In genomic region chr19:3606174-3606689, GRCh38 we compare ENCODE assay signal across 7 cellular contexts. TPM values are rescaled to one million over a fixed set of nuclear protein-coding genes. Genes with fewer than 3 reads are reported as not detected.
DNase-seq lines count a peak whose midpoint lies in the region; ATAC-seq lines count a peak whose summit lies in the region.
"Had no signal": no experiment of that assay in that cellular context is flagged by ENCODE, and none has a peak within 500 bp of the region (broad histone marks: within the 10 kb centered on the region; RNA-seq: fewer than 3 reads in every experiment).

No MANE protein-coding gene starts in this region.

- peak; percentile 46 to 49 for ATAC-seq in CD4-positive, CD25-positive, alpha-beta regulatory T cell (ENCODE audit: low read depth in 2 of 2)
- no peak for ATAC-seq in HG03175 (IDR thresholded peaks at IDR 0.05; ENCODE audit: unreplicated experiment)

- WGBS in iPS DF 6.9 (ENCODE audit: insufficient coverage, insufficient read length), result no CpG with 5 or more reads among the region's 35 CpGs

- peaks cover 10% of the 10 kb centered on the region for H3K27me3 Mint-ChIP-seq in CD4-positive, CD25-positive, alpha-beta regulatory T cell

- no peaks in the 10 kb centered on the region for H3K36me3 ChIP-seq in CD4-positive, CD25-positive, alpha-beta regulatory T cell (ENCODE audit: control insufficient read depth, insufficient read depth, low read length)
- peaks cover 3% of the 10 kb centered on the region; the same call in 1 of the 2 replicates for H3K36me3 ChIP-seq in iPS DF 6.9 (ENCODE audit: control insufficient read depth, insufficient read depth, low read length)

- peaks cover 9% of the 10 kb centered on the region for H3K27me3 ChIP-seq in CD4-positive, CD25-positive, alpha-beta regulatory T cell (ENCODE audit: control insufficient read depth, insufficient read depth, low read length)
- H3K27me3 ChIP-seq in iPS DF 6.9 (ENCODE audit: control insufficient read depth, insufficient read depth, low read length), result peaks cover 3% of the 10 kb centered on the region; the same call in 1 of the 2 replicates

- H3K9me3 Mint-ChIP-seq in CD4-positive, CD25-positive, alpha-beta regulatory T cell, result peaks cover 0 to 1% (median 0%) of the 10 kb centered on the region in 7 donors

- peaks cover 4% of the 10 kb centered on the region for H3K36me3 Mint-ChIP-seq in CD4-positive, CD25-positive, alpha-beta regulatory T cell

- H3K27ac Mint-ChIP-seq in CD4-positive, CD25-positive, alpha-beta regulatory T cell, result no peak overlapping the region

- peaks cover 0 to 13% (median 7%) of the 10 kb centered on the region in 4 donors for H3K4me1 Mint-ChIP-seq in CD4-positive, CD25-positive, alpha-beta regulatory T cell

- H3K4me3 ChIP-seq in CD4-positive, CD25-positive, alpha-beta regulatory T cell (ENCODE audit: low read depth, low read length), result no peak overlapping the region
- H3K4me3 ChIP-seq in iPS DF 6.9 (ENCODE audit: low read length), result peak overlapping the region; percentile 39; the same call in 1 of the 2 replicates

- peaks cover 30% of the 10 kb centered on the region for H3K4me1 ChIP-seq in CD4-positive, CD25-positive, alpha-beta regulatory T cell (ENCODE audit: control insufficient read depth, insufficient read depth, low read length, poor library complexity, severe bottlenecking)
- no peaks in the 10 kb centered on the region for H3K4me1 ChIP-seq in iPS DF 6.9 (ENCODE audit: control insufficient read depth, insufficient read depth, low read length)

- no peak overlapping the region for H3K4me3 Mint-ChIP-seq in CD4-positive, CD25-positive, alpha-beta regulatory T cell

- DNase-seq in CD4-positive, CD25-positive, alpha-beta regulatory T cell, result peak in 1 of 3 donors; percentile 51
- DNase-seq in RPMI8226, result peak; percentile 90
- DNase-seq in iPS DF 6.9 (ENCODE audit: low read depth, low spot score), result no peak
- no peak for DNase-seq in OCI-M1 (lab: John Stamatoyannopoulos, UW)
- DNase-seq in NK-92 treated with Interleukin-12 subunit alpha and Interleukin-12 subunit beta, amount 100 ng/mL, for 24 hours (lab: John Stamatoyannopoulos, UW), result no peak

- no peak overlapping the region for H3K27ac ChIP-seq in CD4-positive, CD25-positive, alpha-beta regulatory T cell (ENCODE audit: insufficient read depth, low read length, poor library complexity, severe bottlenecking)
- no peak overlapping the region for H3K27ac ChIP-seq in iPS DF 6.9 (ENCODE audit: low read length)

- no peaks in the 10 kb centered on the region for H3K9me3 ChIP-seq in CD4-positive, CD25-positive, alpha-beta regulatory T cell (ENCODE audit: control insufficient read depth in 2 of 2, low read length in 2 of 2)
- no peaks in the 10 kb centered on the region for H3K9me3 ChIP-seq in iPS DF 6.9 (ENCODE audit: control insufficient read depth, insufficient read depth, low read length)

RNA-seq across cellular contexts. Expression of gene TBXA2R, which starts 0.4 kb away (rescaled TPM):
- 1.7 TPM for total RNA-seq in CD4-positive, CD25-positive, alpha-beta regulatory T cell
- under 1 TPM in 3 of 4 donors, not detected in 1; 0.19 to 0.85 (median 0.61) TPM for polyA plus RNA-seq in CD4-positive, CD25-positive, alpha-beta regulatory T cell

RNA-seq across cellular contexts. Expression of gene CACTIN, which starts 20.4 kb away (rescaled TPM):
- total RNA-seq in CD4-positive, CD25-positive, alpha-beta regulatory T cell, result 32.7 TPM
- polyA plus RNA-seq in CD4-positive, CD25-positive, alpha-beta regulatory T cell, result 10 to 100 TPM in 1 of 4 donors, 1 to 10 TPM in 3; 2.9 to 10.4 (median 8.9) TPM

RNA-seq across cellular contexts. Expression of gene GIPC3, which starts 21.0 kb away (rescaled TPM):
- 0.52 TPM for total RNA-seq in CD4-positive, CD25-positive, alpha-beta regulatory T cell
- under 1 TPM in 1 of 4 donors, not detected in 3; 0.10 TPM for polyA plus RNA-seq in CD4-positive, CD25-positive, alpha-beta regulatory T cell
- total RNA-seq: renal cortical epithelial cell had no signal

RNA-seq across cellular contexts. Expression of gene HMG20B, which starts 33.5 kb away (rescaled TPM):
- total RNA-seq in CD4-positive, CD25-positive, alpha-beta regulatory T cell, result 47.8 TPM
- polyA plus RNA-seq in CD4-positive, CD25-positive, alpha-beta regulatory T cell, result 10 to 100 TPM; 35.4 to 49.3 (median 40.6) TPM

RNA-seq across cellular contexts. Expression of gene MFSD12, which starts 48.8 kb away (rescaled TPM):
- total RNA-seq in CD4-positive, CD25-positive, alpha-beta regulatory T cell, result 63.8 TPM
- 10 to 100 TPM; 28.5 to 39.8 (median 33.7) TPM for polyA plus RNA-seq in CD4-positive, CD25-positive, alpha-beta regulatory T cell
